ENCODE assay signal across 9 cellular contexts in the genomic region with DNA sequence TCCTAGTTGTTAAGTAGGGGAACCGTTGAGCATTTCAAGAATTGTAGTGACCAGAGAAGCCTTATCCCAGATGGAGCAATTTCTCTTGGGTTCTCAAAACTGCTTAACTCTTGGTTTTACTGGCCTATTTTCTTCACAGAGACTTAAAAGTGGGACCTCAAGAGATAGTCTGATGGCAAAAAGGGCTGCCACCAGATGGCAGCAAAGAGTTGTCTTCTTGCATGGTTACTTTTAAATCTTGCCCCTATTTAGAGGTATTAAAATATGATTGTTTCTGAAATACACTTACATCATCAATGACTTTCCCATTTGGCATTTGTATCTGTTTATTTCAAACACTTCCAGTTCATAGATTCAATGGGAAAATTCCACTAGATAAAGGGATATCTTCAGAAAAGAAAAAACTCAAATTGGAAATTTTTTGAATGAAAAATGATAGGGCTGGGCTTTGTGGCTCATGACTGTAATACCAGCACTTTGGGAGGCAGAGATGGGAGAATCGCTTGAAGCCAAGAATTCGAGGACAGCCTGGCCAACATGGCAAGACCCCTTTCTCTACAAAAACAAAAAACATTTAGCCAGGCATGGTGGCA.
DNase-seq lines count a peak whose midpoint lies in the region; ATAC-seq lines count a peak whose summit lies in the region.
"Had no signal": no experiment of that assay in that cellular context is flagged by ENCODE, and none has a peak within 500 bp of the region (broad histone marks: within the 10 kb centered on the region; RNA-seq: fewer than 3 reads in every experiment).

No MANE protein-coding gene starts in this region.

- H4K91ac ChIP-seq in neuronal stem cell (ENCODE audit: low read depth, low read length, poor library complexity) = no peak overlapping the region

- H3K4me2 ChIP-seq in neuronal stem cell (ENCODE audit: insufficient read depth, low read length, poor library complexity, severe bottlenecking) = no peak overlapping the region

- no peak overlapping the region for H2BK15ac ChIP-seq in neuronal stem cell (ENCODE audit: low read length)

- H2AK5ac ChIP-seq in neuronal stem cell (ENCODE audit: low read depth, low read length) = no peak overlapping the region

- H3K4me1 ChIP-seq in neuronal stem cell (ENCODE audit: control insufficient read depth in 2 of 2, insufficient read depth in 1 of 2, low read depth in 1 of 2, low read length in 2 of 2) = no peaks in the 10 kb centered on the region

- no peak overlapping the region for H2BK120ac ChIP-seq in neuronal stem cell (ENCODE audit: low read depth, low read length)

- no peak overlapping the region for H3K18ac ChIP-seq in neuronal stem cell (ENCODE audit: low read length)

- no peaks in the 10 kb centered on the region for H3K79me1 ChIP-seq in neuronal stem cell (ENCODE audit: low read depth, low read length)

- H3K36me3 ChIP-seq in neuronal stem cell (replicated peaks in 1 of 2; ENCODE audit: control insufficient read depth in 2 of 2, insufficient read depth in 2 of 2, low read length in 2 of 2) = no peaks in the 10 kb centered on the region
- H3K36me3 ChIP-seq: neutrophil had no signal

- no peak overlapping the region for H3K4me3 ChIP-seq in neuronal stem cell (ENCODE audit: low read length in 2 of 2)

- WGBS in neuronal stem cell (ENCODE audit: extremely low coverage in 2 of 2, insufficient read length in 2 of 2, insufficient replicate concordance in 1 of 2), 2 donors = no CpG with 5 or more reads among the region's 3 CpGs

- H2BK12ac ChIP-seq in neuronal stem cell (ENCODE audit: low read length) = no peak overlapping the region

- no peak overlapping the region for H2AFZ ChIP-seq in neuronal stem cell (ENCODE audit: low read length)

- no peak overlapping the region for H3K9ac ChIP-seq in neuronal stem cell (ENCODE audit: low read depth, low read length, poor library complexity)

- H3K27ac ChIP-seq in neuronal stem cell (replicated peaks; ENCODE audit: low read length) = no peak overlapping the region
- H3K27ac ChIP-seq: neutrophil had no signal

- H2BK5ac ChIP-seq in neuronal stem cell (ENCODE audit: low read length) = no peak overlapping the region

- H3K27me3 ChIP-seq in neuronal stem cell (ENCODE audit: control insufficient read depth in 3 of 3, insufficient read depth in 3 of 3, low read depth in 1 of 3, low read length in 3 of 3) = no peaks in the 10 kb centered on the region
- H3K27me3 ChIP-seq: neutrophil had no signal

- H3K9me3 ChIP-seq in neuronal stem cell (replicated peaks in 1 of 2; ENCODE audit: control insufficient read depth in 2 of 2, insufficient read depth in 1 of 2, low read depth in 1 of 2, low read length in 2 of 2) = no peaks in the 10 kb centered on the region
- H3K9me3 ChIP-seq: neutrophil had no signal

- DNase-seq in CMK (ENCODE audit: low read depth) = peak; percentile 3
- peak; percentile 9 for DNase-seq in M059J (ENCODE audit: low read depth)
- peak; percentile 31 for DNase-seq in T1000 (lab: John Stamatoyannopoulos, UW)
- DNase-seq in fibroblast of gingiva (ENCODE audit: low read depth) = peak; percentile 58
- DNase-seq in neuronal stem cell (ENCODE audit: low spot score) = peak; percentile 57
- no peak for DNase-seq in GM19238 (ENCODE audit: insufficient read length, low spot score)

- no peak overlapping the region for H4K8ac ChIP-seq in neuronal stem cell (ENCODE audit: low read depth, low read length)

- no peak overlapping the region for H3K23ac ChIP-seq in neuronal stem cell (ENCODE audit: low read depth, low read length, poor library complexity)

- H3K4ac ChIP-seq in neuronal stem cell (ENCODE audit: low read length) = no peak overlapping the region

- H3K14ac ChIP-seq in neuronal stem cell (ENCODE audit: low read length) = no peak overlapping the region

- ATAC-seq in GM19025 (IDR thresholded peaks at IDR 0.05; ENCODE audit: low read depth, unreplicated experiment) = peak; percentile 52
- no peak for ATAC-seq in HG02623 (IDR thresholded peaks at IDR 0.05; ENCODE audit: unreplicated experiment)
